ENCODE assay signal across 1 cellular context in genomic region chr1:228997721-228998144, GRCh38.
A peak's percentile ranks its signal among the peaks of the same experiment; 100 is the strongest.
TF ChIP-seq lines count a peak whose summit lies in the region.

No MANE protein-coding gene starts in this region.

TF ChIP-seq in HepG2, 621 proteins besides CTCF, POLR2A, EP300 and RAD21 (continued from another document and continues in another):
- TF ChIP-seq HNF1A (IDR thresholded peaks at IDR 0.05; ENCODE audit: low read depth) (peak; percentile 57), HNF1A (CRISPR knock-in tag; IDR thresholded peaks at IDR 0.05; ENCODE audit: borderline replicate concordance) (peak; percentile 82; the same call in 1 of the 2 replicates), NR0B2 (CRISPR knock-in tag; IDR thresholded peaks at IDR 0.05) (no peak), KAT8 (CRISPR knock-in tag; IDR thresholded peaks at IDR 0.05) (0 out of 2 replicates have a peak, but pooled peaks have one; percentile 14), MAZ (IDR thresholded peaks at IDR 0.05; ENCODE audit: borderline replicate concordance, low read depth, low read length) (no peak), MAZ (CRISPR knock-in tag; IDR thresholded peaks at IDR 0.05; ENCODE audit: low read depth) (no peak), KDM5A (IDR thresholded peaks at IDR 0.05; ENCODE audit: borderline replicate concordance, low read length) (no peak), KLF12 (CRISPR knock-in tag; IDR thresholded peaks at IDR 0.05; ENCODE audit: borderline replicate concordance) (no peak), SETDB1 (CRISPR knock-in tag; IDR thresholded peaks at IDR 0.05; ENCODE audit: borderline replicate concordance) (no peak), CEBPB (IDR thresholded peaks at IDR 0.05; ENCODE audit: borderline replicate concordance, low read depth, low read length) (no peak), ZFP1 (CRISPR knock-in tag; IDR thresholded peaks at IDR 0.05) (0 out of 2 replicates have a peak, but pooled peaks have one; percentile 30), JUNB (CRISPR knock-in tag; IDR thresholded peaks at IDR 0.05; ENCODE audit: borderline replicate concordance) (no peak), ZBTB10 (CRISPR knock-in tag; IDR thresholded peaks at IDR 0.05; ENCODE audit: borderline replicate concordance) (no peak), ZNF253 (CRISPR knock-in tag; IDR thresholded peaks at IDR 0.05; ENCODE audit: borderline replicate concordance) (no peak), ZNF572 (CRISPR knock-in tag; IDR thresholded peaks at IDR 0.05) (no peak), FOXA1 (IDR thresholded peaks at IDR 0.05) (no peak), FOXA1 (CRISPR knock-in tag; IDR thresholded peaks at IDR 0.05) (peak; percentile 51; the same call in 1 of the 2 replicates), CENPBD1 (CRISPR knock-in tag; IDR thresholded peaks at IDR 0.05; ENCODE audit: borderline replicate concordance, low read depth) (no peak), ZNF558 (CRISPR knock-in tag; IDR thresholded peaks at IDR 0.05; ENCODE audit: borderline replicate concordance) (no peak), MZF1 (CRISPR knock-in tag; IDR thresholded peaks at IDR 0.05; ENCODE audit: borderline replicate concordance) (no peak), ZNF382 (CRISPR knock-in tag; IDR thresholded peaks at IDR 0.05; ENCODE audit: borderline replicate concordance) (no peak), THYN1 (CRISPR knock-in tag; IDR thresholded peaks at IDR 0.05; ENCODE audit: borderline replicate concordance, low read depth) (no peak), KDM6A (CRISPR knock-in tag; IDR thresholded peaks at IDR 0.05; ENCODE audit: low read depth) (0 out of 2 replicates have a peak, but pooled peaks have one; percentile 18), ZFY (CRISPR knock-in tag; IDR thresholded peaks at IDR 0.05) (no peak), FOXJ3 (CRISPR knock-in tag; IDR thresholded peaks at IDR 0.05; ENCODE audit: borderline replicate concordance) (peak; percentile 79; the same call in 1 of the 2 replicates), KDM3A (CRISPR knock-in tag; IDR thresholded peaks at IDR 0.05; ENCODE audit: low read depth) (no peak), FOXO1 (CRISPR knock-in tag; IDR thresholded peaks at IDR 0.05) (peak; percentile 39; the same call in 1 of the 2 replicates), ATF1 (CRISPR knock-in tag; IDR thresholded peaks at IDR 0.05) (peak; percentile 40; the same call in 1 of the 2 replicates), ZKSCAN1 (IDR thresholded peaks at IDR 0.05; ENCODE audit: low read length) (no peak), SMYD3 (CRISPR knock-in tag; IDR thresholded peaks at IDR 0.05) (no peak), ZNF644 (CRISPR knock-in tag; IDR thresholded peaks at IDR 0.05; ENCODE audit: low read depth) (no peak), HOXD1 (CRISPR knock-in tag; IDR thresholded peaks at IDR 0.05) (no peak), ZNF121 (CRISPR knock-in tag; IDR thresholded peaks at IDR 0.05) (no peak), BHLHE40 (IDR thresholded peaks at IDR 0.05; ENCODE audit: low read length) (no peak), AGO1 (IDR thresholded peaks at IDR 0.05; ENCODE audit: low read depth, low read length, poor library complexity, severe bottlenecking) (no peak), ZNF101 (CRISPR knock-in tag; IDR thresholded peaks at IDR 0.05; ENCODE audit: borderline replicate concordance, low read depth) (no peak), HCFC1 (IDR thresholded peaks at IDR 0.05; ENCODE audit: low read depth, low read length) (no peak), HNF4G (IDR thresholded peaks at IDR 0.05; ENCODE audit: borderline replicate concordance, low read depth, low read length) (no peak), HNF4G (CRISPR knock-in tag; IDR thresholded peaks at IDR 0.05; ENCODE audit: borderline replicate concordance, low read depth) (no peak), DBP (CRISPR knock-in tag; IDR thresholded peaks at IDR 0.05; ENCODE audit: not compliant biosample characterization) (no peak), ZMYM4 (CRISPR knock-in tag; IDR thresholded peaks at IDR 0.05) (peak; percentile 78), ZNF430 (CRISPR knock-in tag; IDR thresholded peaks at IDR 0.05) (no peak), KAT2B (IDR thresholded peaks at IDR 0.05; ENCODE audit: borderline replicate concordance, low read depth, low read length) (no peak), ZNF546 (CRISPR knock-in tag; conservative IDR thresholded peaks at IDR 0.05) (no peak), ZNF12 (CRISPR knock-in tag; IDR thresholded peaks at IDR 0.05) (no peak), HHEX (CRISPR knock-in tag; IDR thresholded peaks at IDR 0.05) (no peak), ZNF547 (CRISPR knock-in tag; IDR thresholded peaks at IDR 0.05) (no peak), THAP9 (CRISPR knock-in tag; IDR thresholded peaks at IDR 0.05; ENCODE audit: borderline replicate concordance) (no peak), ZNF17 (CRISPR knock-in tag; IDR thresholded peaks at IDR 0.05) (no peak), SRY (CRISPR knock-in tag; IDR thresholded peaks at IDR 0.05) (no peak), ZNF784 (CRISPR knock-in tag; IDR thresholded peaks at IDR 0.05; ENCODE audit: borderline replicate concordance) (no peak), NFKBIZ (CRISPR knock-in tag; IDR thresholded peaks at IDR 0.05) (no peak), IKZF5 (CRISPR knock-in tag; IDR thresholded peaks at IDR 0.05) (no peak; the same call in 1 of the 2 replicates), FOXC1 (CRISPR knock-in tag; IDR thresholded peaks at IDR 0.05; ENCODE audit: borderline replicate concordance) (no peak), CEBPZ (IDR thresholded peaks at IDR 0.05; ENCODE audit: low read length) (no peak), NFIC (IDR thresholded peaks at IDR 0.05; ENCODE audit: low read length) (no peak)
